25 cellular contexts compared by ENCODE assay signal in genomic region chr1:170696591-170697337, GRCh38. TPM values are rescaled to one million over a fixed set of nuclear protein-coding genes. Genes with fewer than 3 reads are reported as not detected.
A peak's percentile ranks its signal among the peaks of the same experiment; 100 is the strongest.
DNase-seq lines count a peak whose midpoint lies in the region; ATAC-seq, FAIRE-seq and TF ChIP-seq lines count a peak whose summit lies in the region.
"Had no signal": no experiment of that assay in that cellular context is flagged by ENCODE, and none has a peak within 500 bp of the region (broad histone marks: within the 10 kb centered on the region; RNA-seq: fewer than 3 reads in every experiment).

No MANE protein-coding gene starts in this region.

- H3K4me2 ChIP-seq in SK-N-SH (no peak overlapping the region; the same call in 1 of the 2 replicates), endothelial cell of umbilical vein (ENCODE audit: insufficient read depth, low read length) (no peak overlapping the region)
- H3K4me2 ChIP-seq: BLaER1 had no signal

- no peak for FAIRE-seq in endothelial cell of umbilical vein (lab: Jason Lieb, UNC)
- FAIRE-seq: GM18507 had no signal

- H3K4me3 ChIP-seq in SK-N-SH (ENCODE audit: low read depth in 2 of 2, low read length in 1 of 2) (no peak overlapping the region), endothelial cell of umbilical vein (replicated peaks in 1 of 3; ENCODE audit: insufficient read depth in 1 of 3, low read depth in 1 of 3, low read length in 3 of 3) (no peak overlapping the region), thoracic aorta (peak overlapping the region; percentile 11)
- H3K4me3 ChIP-seq: BLaER1, sigmoid colon had no signal

- WGBS in SK-N-SH (ENCODE audit: low lambda C conversion rate), result 61% methylated on average over 6 of the region's 6 CpGs

- H3K27me3 ChIP-seq in SK-N-SH (ENCODE audit: insufficient read depth) (no peaks in the 10 kb centered on the region), endothelial cell of umbilical vein (ENCODE audit: control insufficient read depth in 2 of 2, insufficient read depth in 2 of 2, low read length in 2 of 2) (no peaks in the 10 kb centered on the region), thoracic aorta (replicated peaks; ENCODE audit: insufficient read depth) (no peaks in the 10 kb centered on the region)
- H3K27me3 ChIP-seq: BLaER1, sigmoid colon had no signal

- H2AFZ ChIP-seq in SK-N-SH (ENCODE audit: low read depth), result no peak overlapping the region
- peak overlapping the region; percentile 7 for H2AFZ ChIP-seq in endothelial cell of umbilical vein (ENCODE audit: low read depth, low read length)

- no peaks in the 10 kb centered on the region for H3K9me1 ChIP-seq in endothelial cell of umbilical vein (replicated peaks; ENCODE audit: control insufficient read depth, extremely low read depth, insufficient read depth, low read length)

- H3K9me3 ChIP-seq in SK-N-SH (no peaks in the 10 kb centered on the region), endothelial cell of umbilical vein (replicated peaks; ENCODE audit: control insufficient read depth, insufficient read depth, low read length) (no peaks in the 10 kb centered on the region), thoracic aorta (no peaks in the 10 kb centered on the region)
- H3K9me3 ChIP-seq: BLaER1, sigmoid colon had no signal

- CTCF ChIA-PET in SK-N-SH (lab: Yijun Ruan, JAX) (interaction anchor here (1.0 to 1.3 kb wide), 2 partner anchors 16 to 24 kb away, joined by 3 to 4 read pairs; no protein-coding TSS in a partner anchor), endothelial cell of umbilical vein (lab: Charles Lee) (no interaction called here)
- CTCF ChIA-PET in activated naive CD4-positive, alpha-beta T cell treated with anti-CD3 and anti-CD28 coated beads, Interleukin-2, amount 10 ng/mL, durations not matched to agents 7 days and 5 days (lab: Charles Lee), result no interaction called here

- H3K9ac ChIP-seq in SK-N-SH, result peak overlapping the region; percentile 15; the same call in 1 of the 2 replicates
- H3K9ac ChIP-seq in endothelial cell of umbilical vein (replicated peaks; ENCODE audit: extremely low read depth, insufficient read depth, low read length), result no peak overlapping the region
- H3K9ac ChIP-seq: BLaER1 had no signal

- H3K36me3 ChIP-seq in SK-N-SH (replicated peaks in 1 of 2; ENCODE audit: control insufficient read depth in 1 of 2, insufficient read depth in 2 of 2, low read length in 1 of 2) (peaks cover 11 to 51% of the 10 kb centered on the region in 2 experiments), endothelial cell of umbilical vein (ENCODE audit: control insufficient read depth in 2 of 2, extremely low read depth in 1 of 2, insufficient read depth in 2 of 2, low read length in 2 of 2) (no peaks in the 10 kb centered on the region), thoracic aorta (no peaks in the 10 kb centered on the region)
- H3K36me3 ChIP-seq: BLaER1, sigmoid colon had no signal

- no peaks in the 10 kb centered on the region for H3K27me3 Mint-ChIP-seq in activated naive CD4-positive, alpha-beta T cell treated with anti-CD3 and anti-CD28 coated beads, Interleukin-2, amount 10 ng/mL, durations not matched to agents 7 days and 5 days

- POLR2A ChIA-PET in SK-N-SH (lab: Yijun Ruan, JAX) (no interaction called here), endothelial cell of umbilical vein (lab: Charles Lee) (no interaction called here)

- no peak overlapping the region for H3K4me3 Mint-ChIP-seq in activated naive CD4-positive, alpha-beta T cell treated with anti-CD3 and anti-CD28 coated beads, Interleukin-2, amount 10 ng/mL, durations not matched to agents 7 days and 5 days
- H3K4me3 Mint-ChIP-seq: stimulated activated naive CD8-positive, alpha-beta T cell treated with anti-CD3 and anti-CD28 coated beads, Interleukin-15, amount 100 ng/mL, for 72 hours had no signal

- intact Hi-C loops in endothelial cell of umbilical vein (cut with micrococcal nuclease), result no loop called here

- H3K4me1 Mint-ChIP-seq in activated naive CD4-positive, alpha-beta T cell treated with anti-CD3 and anti-CD28 coated beads, Interleukin-2, amount 10 ng/mL, durations not matched to agents 7 days and 5 days, result no peaks in the 10 kb centered on the region
- H3K4me1 Mint-ChIP-seq: stimulated activated naive CD8-positive, alpha-beta T cell treated with anti-CD3 and anti-CD28 coated beads, Interleukin-15, amount 100 ng/mL, for 72 hours had no signal

- no peak for TF ChIP-seq POLR2A in endothelial cell of umbilical vein (IDR thresholded peaks at IDR 0.05; ENCODE audit: low read depth, low read length)

- no peak for DNase-seq in SK-N-SH
- no peak for DNase-seq in endothelial cell of umbilical vein (ENCODE audit: low read depth, low spot score)
- peak; percentile 20 for DNase-seq in medulla oblongata (ENCODE audit: extremely low spot score)
- no peak for DNase-seq in thoracic aorta (ENCODE audit: low spot score)
- DNase-seq in activated naive CD4-positive, alpha-beta T cell treated with anti-CD3 and anti-CD28 coated beads, Interleukin-2, amount 10 ng/mL, durations not matched to agents 7 days and 5 days, result no peak
- no peak for DNase-seq in stimulated activated CD4-positive, alpha-beta T cell treated with anti-CD3 and anti-CD28 coated beads, Interleukin-12 subunit alpha, Interleukin-12 subunit beta, amount 100 ng/mL, for 4 hours
- DNase-seq: 8988T; activated CD4-positive, alpha-beta T cell treated with anti-CD3 and anti-CD28 coated beads, Interleukin-2, amount 50 U/mL, for 48 hours; activated gamma-delta T cell; amygdala; foreskin fibroblast; left cardiac atrium; NCI-H1092; NCI-H2029 treated with DMSO at 0.1 percent for 48 hours; NCI-H510A; occipital lobe; sigmoid colon; stimulated activated CD4-positive, alpha-beta T cell treated with anti-CD3 and anti-CD28 coated beads, Interleukin-2, amount 100 ng/mL, for 48 hours; stimulated activated naive CD8-positive, alpha-beta T cell treated with anti-CD3 and anti-CD28 coated beads, Interleukin-15, amount 100 ng/mL, for 72 hours; T-helper 1 cell had no signal

- H3K9me3 Mint-ChIP-seq in activated naive CD4-positive, alpha-beta T cell treated with anti-CD3 and anti-CD28 coated beads, Interleukin-2, amount 10 ng/mL, durations not matched to agents 7 days and 5 days, result no peaks in the 10 kb centered on the region
- H3K9me3 Mint-ChIP-seq: stimulated activated naive CD8-positive, alpha-beta T cell treated with anti-CD3 and anti-CD28 coated beads, Interleukin-15, amount 100 ng/mL, for 72 hours had no signal

- no peak for TF ChIP-seq RAD21 in SK-N-SH (IDR thresholded peaks at IDR 0.05; ENCODE audit: low read length)

- H3K36me3 Mint-ChIP-seq in activated naive CD4-positive, alpha-beta T cell treated with anti-CD3 and anti-CD28 coated beads, Interleukin-2, amount 10 ng/mL, durations not matched to agents 7 days and 5 days, result no peaks in the 10 kb centered on the region

- H3K27ac ChIP-seq in SK-N-SH (ENCODE audit: low read depth in 2 of 2, low read length in 1 of 2) (peak overlapping the region; percentile 90 to 99; a peak in 3 of 4 replicates), endothelial cell of umbilical vein (ENCODE audit: insufficient read depth, low read depth, low read length) (no peak overlapping the region), thoracic aorta (peak overlapping the region; percentile 34 to 85)
- H3K27ac ChIP-seq: BLaER1, sigmoid colon had no signal

- TF ChIP-seq CTCF in SK-N-SH (IDR thresholded peaks at IDR 0.05) (no peak), endothelial cell of umbilical vein (IDR thresholded peaks at IDR 0.05; ENCODE audit: extremely low read depth in 1 of 2, insufficient read depth in 1 of 2, low read depth in 1 of 2, low read length in 2 of 2) (no peak), thoracic aorta (IDR thresholded peaks at IDR 0.05) (no peak)

- peaks cover 86% of the 10 kb centered on the region for H3F3A ChIP-seq in SK-N-SH (replicated peaks; ENCODE audit: insufficient read depth)

- dilution Hi-C loops in endothelial cell of umbilical vein (cut with MboI; ENCODE audit: extremely low pct_ligation_motif_present, low sequenced_read_pairs), result no loop called here

- no peak for TF ChIP-seq EP300 in SK-N-SH (IDR thresholded peaks at IDR 0.05; ENCODE audit: borderline replicate concordance in 1 of 2, low read depth in 1 of 2, low read length in 1 of 2)

- peaks cover 98% of the 10 kb centered on the region for H3K79me2 ChIP-seq in SK-N-SH (ENCODE audit: insufficient read depth)
- H3K79me2 ChIP-seq in endothelial cell of umbilical vein (ENCODE audit: control insufficient read depth, insufficient read depth, low read length), result no peaks in the 10 kb centered on the region

- no peak overlapping the region for H3K27ac Mint-ChIP-seq in activated naive CD4-positive, alpha-beta T cell treated with anti-CD3 and anti-CD28 coated beads, Interleukin-2, amount 10 ng/mL, durations not matched to agents 7 days and 5 days
- H3K27ac Mint-ChIP-seq: stimulated activated naive CD8-positive, alpha-beta T cell treated with anti-CD3 and anti-CD28 coated beads, Interleukin-15, amount 100 ng/mL, for 72 hours had no signal

- ATAC-seq in SK-N-SH treated with all-trans-retinoic acid at 6 μM for 48 hours (no peak), thoracic aorta (ENCODE audit: insufficient number of reproducible peaks, low FRiP score, low read depth) (no peak), HG03025 (IDR thresholded peaks at IDR 0.05; ENCODE audit: low FRiP score, unreplicated experiment) (no peak)
- ATAC-seq: stimulated activated naive CD8-positive, alpha-beta T cell treated with anti-CD3 and anti-CD28 coated beads, Interleukin-15, amount 100 ng/mL, for 72 hours had no signal

- H3K9me2 ChIP-seq in SK-N-SH, result no peaks in the 10 kb centered on the region

- H4K20me1 ChIP-seq in SK-N-SH (ENCODE audit: insufficient read depth), result peaks cover under 1% of the 10 kb centered on the region; the same call in 1 of the 2 replicates
- no peaks in the 10 kb centered on the region for H4K20me1 ChIP-seq in endothelial cell of umbilical vein (replicated peaks; ENCODE audit: control insufficient read depth, extremely low read depth, insufficient read depth, low read length)
- H4K20me1 ChIP-seq: BLaER1 had no signal

- no TSS peak for BruUV-seq in endothelial cell of umbilical vein (replicated peaks; lab: Mats Ljungman, UMichigan)

- H3K4me1 ChIP-seq in SK-N-SH (ENCODE audit: control insufficient read depth in 1 of 2, insufficient read depth in 2 of 2, low read depth in 1 of 2, low read length in 1 of 2) (peaks cover 34 to 79% of the 10 kb centered on the region in 2 experiments), endothelial cell of umbilical vein (ENCODE audit: control insufficient read depth, extremely low read depth, insufficient read depth, low read length) (peaks cover 27% of the 10 kb centered on the region), thoracic aorta (ENCODE audit: control insufficient read depth in 1 of 2, low read depth in 2 of 2) (peaks cover 65 to 90% of the 10 kb centered on the region in 2 donors)
- H3K4me1 ChIP-seq: BLaER1, sigmoid colon had no signal

RNA-seq across cellular contexts. Expression of gene PRRX1, which starts 32.8 kb away (rescaled TPM):
- polyA plus RNA-seq in SK-N-SH (2012; rRNA removed) (356 and 431 TPM in 2 replicates), endothelial cell of umbilical vein (0.03 TPM in 1 of 2 replicates, not detected in the other)
- 352 and 421 TPM in 2 replicates for polyA plus RNA-seq in SK-N-SH (2012; cell fraction: cytosol; rRNA removed)
- polyA plus RNA-seq in SK-N-SH (2012; cell fraction: nucleus; rRNA removed), result 197 and 345 TPM in 2 replicates
- total RNA-seq in endothelial cell of umbilical vein (not detected in 2 replicates), thoracic aorta (100 to 1,000 TPM in 1 of 2 donors, 10 to 100 TPM in 1; 66.6 to 171 TPM)
- 0.01 TPM in 1 of 2 replicates, not detected in the other for polyA plus RNA-seq in endothelial cell of umbilical vein (2011; cell fraction: cytosol; rRNA removed)
- polyA plus RNA-seq in endothelial cell of umbilical vein (2011; cell fraction: nucleus; rRNA removed), result not detected in 2 replicates
- 0.40 TPM in 1 of 2 replicates, not detected in the other for polyA plus RNA-seq in endothelial cell of umbilical vein (2012)
- polyA minus RNA-seq in endothelial cell of umbilical vein, result not detected in 2 replicates
- not detected for polyA minus RNA-seq in endothelial cell of umbilical vein (2011; cell fraction: cytosol; rRNA and poly(A)+ RNA removed)
- not detected in 2 replicates for polyA minus RNA-seq in endothelial cell of umbilical vein (2011; cell fraction: nucleus; rRNA and poly(A)+ RNA removed)
- total RNA-seq: HT-29 had no signal

Comparison
In these comparisons a context has a peak if more than half of its experiments do, and no peak if none do; other contexts are left out.
1. RNA of gene PRRX1, which starts 32.8 kb away (total RNA-seq): 66.6 to 171 TPM in thoracic aorta; not detected in endothelial cell of umbilical vein; every median in the first group is over 10 times any median in the second.